Comparison of ENCODE assay signal across 9 cellular contexts in the genomic region with DNA sequence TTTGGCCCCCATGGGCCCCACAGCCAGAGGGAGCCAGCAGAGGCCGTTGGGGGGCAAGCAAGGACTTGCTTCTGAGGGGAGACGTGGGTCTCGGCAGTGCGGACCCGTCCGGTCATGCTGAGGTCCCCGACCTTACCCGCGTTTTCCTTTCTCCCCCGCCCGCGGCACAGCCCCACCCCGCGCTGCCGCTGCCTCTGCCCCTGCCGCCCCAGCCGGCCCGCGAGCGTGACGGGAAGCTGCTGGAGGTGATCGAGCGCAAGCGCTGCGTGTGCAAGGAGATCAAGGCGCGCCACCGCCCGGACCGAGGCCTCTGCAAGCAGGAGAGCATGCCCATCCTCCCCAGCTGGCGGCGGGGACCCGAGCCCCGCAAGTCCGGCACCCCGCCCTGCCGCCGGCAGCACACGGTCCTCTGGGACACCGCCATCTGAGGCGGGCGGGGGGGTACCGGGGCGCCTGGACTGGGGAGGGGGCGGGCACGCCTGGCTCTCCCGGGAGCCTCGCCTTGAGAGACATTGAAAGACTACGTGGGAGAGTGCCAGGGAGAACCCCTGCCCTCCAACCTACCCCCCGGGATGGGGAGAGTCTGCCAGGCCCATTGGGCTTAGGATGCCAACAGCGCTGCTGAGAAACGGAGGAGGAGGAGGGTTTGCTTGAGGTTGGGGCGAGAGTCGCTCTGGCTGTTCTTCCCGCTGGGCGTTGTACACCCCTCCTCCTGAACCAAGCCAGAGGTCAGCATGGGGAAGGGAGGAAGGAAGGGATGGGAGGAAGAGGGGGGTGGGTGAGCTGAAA. TPM values are rescaled to one million over a fixed set of nuclear protein-coding genes. Genes with fewer than 3 reads are reported as not detected.
DNase-seq lines count a peak whose midpoint lies in the region; ATAC-seq and TF ChIP-seq lines count a peak whose summit lies in the region.
"Had no signal": no experiment of that assay in that cellular context is flagged by ENCODE, and none has a peak within 500 bp of the region (broad histone marks: within the 10 kb centered on the region; RNA-seq: fewer than 3 reads in every experiment).

No MANE protein-coding gene starts in this region.

- H3K4me1 Mint-ChIP-seq in immature natural killer cell = peaks cover 6 to 10% of the 10 kb centered on the region in 2 donors

- H3K36me3 Mint-ChIP-seq in immature natural killer cell = peaks cover 0 to 3% (median 0%) of the 10 kb centered on the region in 3 donors

- no peaks in the 10 kb centered on the region for H3K9me3 ChIP-seq in SJCRH30 (replicated peaks)

- H3K4me3 Mint-ChIP-seq in immature natural killer cell = peak overlapping the region; percentile 52 to 73 (median 66)

- peaks cover 16% of the 10 kb centered on the region; the same call in 1 of the 2 replicates for H3K27me3 ChIP-seq in SJCRH30

- ATAC-seq in GM21390 (IDR thresholded peaks at IDR 0.05; ENCODE audit: unreplicated experiment) = no peak

- H3K4me3 ChIP-seq in SJCRH30 = peak overlapping the region; percentile 14; the same call in 1 of the 2 replicates

- peak; percentile 68 for DNase-seq in GM10266 (ENCODE audit: extremely low spot score)
- no peak for DNase-seq in SJCRH30
- DNase-seq in anterior cingulate cortex (lab: John Stamatoyannopoulos, UW) = peak in 45 of 58 donors; percentile 20 to 82 (median 52)
- peak; percentile 30 to 38 (median 35) for DNase-seq in immature natural killer cell
- DNase-seq in stimulated activated CD4-positive, alpha-beta T cell treated with anti-CD3 and anti-CD28 coated beads, Interleukin-1b, Interleukin-23, amount 100 ng/mL, for 4 hours (ENCODE audit: low read depth in 2 of 2) = peak; percentile 33 to 54
- no peak for DNase-seq in amniotic stem cell (lab: John Stamatoyannopoulos, UW)
- no peak for DNase-seq in GDM1 (lab: John Stamatoyannopoulos, UW)

- no peak overlapping the region for H3K27ac ChIP-seq in SJCRH30

- H3K36me3 ChIP-seq in SJCRH30 = no peaks in the 10 kb centered on the region

- peaks cover 13% of the 10 kb centered on the region for H3K4me1 ChIP-seq in SJCRH30

- TF ChIP-seq CTCF in GM10266 (IDR thresholded peaks at IDR 0.05; ENCODE audit: control insufficient read depth, insufficient read depth, low read depth, missing control alignments) = peak; percentile 47

- no peaks in the 10 kb centered on the region for H3K9me3 Mint-ChIP-seq in immature natural killer cell

- H3K27me3 Mint-ChIP-seq in immature natural killer cell (ENCODE audit: low read depth in 3 of 3) = peaks cover 2 to 19% (median 8%) of the 10 kb centered on the region in 3 donors

- no peak overlapping the region for H3K27ac Mint-ChIP-seq in immature natural killer cell

RNA-seq across cellular contexts. Expression of gene NYAP1, which starts 9.9 kb away (rescaled TPM):
- total RNA-seq in SJCRH30 (2014; rRNA removed; shearing (Covaris generic)) = 0.49 and 0.56 TPM in 2 replicates
- not detected for polyA plus RNA-seq in immature natural killer cell

RNA-seq across cellular contexts. Expression of gene TSC22D4, which starts 14.7 kb away (rescaled TPM):
- 13.7 and 14.7 TPM in 2 replicates for total RNA-seq in SJCRH30 (2014; rRNA removed; shearing (Covaris generic))
- 10 to 100 TPM; 32.4 to 42.2 (median 35.3) TPM for polyA plus RNA-seq in immature natural killer cell

RNA-seq across cellular contexts. Expression of gene SPACDR, which starts 29.6 kb away (rescaled TPM):
- total RNA-seq in SJCRH30 (2014; rRNA removed; shearing (Covaris generic)) = not detected in 2 replicates
- 1 to 10 TPM in 1 of 3 donors, under 1 TPM in 1, not detected in 1; 0.43 to 2.2 TPM for polyA plus RNA-seq in immature natural killer cell
- total RNA-seq: glomerular endothelial cell had no signal

RNA-seq across cellular contexts. Expression of gene AGFG2, which starts 45.3 kb away (rescaled TPM):
- total RNA-seq in SJCRH30 (2014; rRNA removed; shearing (Covaris generic)) = 7.2 and 9.0 TPM in 2 replicates
- 10 to 100 TPM in 2 of 3 donors, 1 to 10 TPM in 1; 7.1 to 20.7 (median 12.0) TPM for polyA plus RNA-seq in immature natural killer cell

RNA-seq across cellular contexts. Expression of gene PPP1R35, which starts 57.4 kb away (rescaled TPM):
- 11.2 and 11.7 TPM in 2 replicates for total RNA-seq in SJCRH30 (2014; rRNA removed; shearing (Covaris generic))
- 10 to 100 TPM; 25.7 to 42.2 (median 41.8) TPM for polyA plus RNA-seq in immature natural killer cell

Comparison
In these comparisons a context has a peak if more than half of its experiments do, and no peak if none do; other contexts are left out.
1. DNase-seq: peak in GM10266 (single experiment), anterior cingulate cortex (45 of 58), immature natural killer cell (3 of 3) and stimulated activated CD4-positive, alpha-beta T cell treated with anti-CD3 and anti-CD28 coated beads, Interleukin-1b, Interleukin-23, amount 100 ng/mL, for 4 hours (2 of 2); none in SJCRH30 (0 of 2), amniotic stem cell (single experiment) and GDM1 (single experiment).